In genomic region chr6:156618600-156619205, GRCh38 we compare ENCODE assay signal across 1 cellular context.
TF ChIP-seq lines count a peak whose summit lies in the region.

No MANE protein-coding gene starts in this region.

TF ChIP-seq in HEK293, 187 proteins besides CTCF, POLR2A, EP300 and RAD21 (continued from another document):
- TF ChIP-seq ZSCAN18 (tag by site-specific recombination; IDR thresholded peaks at IDR 0.05) = no peak
- TF ChIP-seq ZBTB20 (tag by site-specific recombination; IDR thresholded peaks at IDR 0.05) = peak; percentile 50; the same call in 1 of the 2 replicates
- TF ChIP-seq PATZ1 (tag by site-specific recombination; IDR thresholded peaks at IDR 0.05) = peak; percentile 68
- peak; percentile 84 for TF ChIP-seq ZSCAN16 (tag by site-specific recombination; IDR thresholded peaks at IDR 0.05)
- no peak for TF ChIP-seq ATF2 (tag by site-specific recombination; IDR thresholded peaks at IDR 0.05; ENCODE audit: low read depth)
- no peak for TF ChIP-seq ZNF626 (tag by site-specific recombination; IDR thresholded peaks at IDR 0.05)
- TF ChIP-seq GLIS2 (tag by site-specific recombination; IDR thresholded peaks at IDR 0.05) = 0 out of 2 replicates have a peak, but pooled peaks have one; percentile 45
- peak; percentile 29; the same call in 1 of the 2 replicates for TF ChIP-seq ZNF449 (tag by site-specific recombination; IDR thresholded peaks at IDR 0.05)
- no peak for TF ChIP-seq KLF9 (tag by site-specific recombination; IDR thresholded peaks at IDR 0.05; ENCODE audit: low read depth)
- TF ChIP-seq INSM2 (tag by site-specific recombination; IDR thresholded peaks at IDR 0.05) = no peak
- TF ChIP-seq ZSCAN4 (tag by site-specific recombination; IDR thresholded peaks at IDR 0.05) = no peak
- 0 out of 2 replicates have a peak, but pooled peaks have one; percentile 29 for TF ChIP-seq ZNF629 (tag by site-specific recombination; IDR thresholded peaks at IDR 0.05)
- no peak for TF ChIP-seq ZNF211 (tag by site-specific recombination; IDR thresholded peaks at IDR 0.05; ENCODE audit: low read depth)
- TF ChIP-seq ZBTB6 (tag by site-specific recombination; IDR thresholded peaks at IDR 0.05) = 0 out of 2 replicates have a peak, but pooled peaks have one; percentile 29
- TF ChIP-seq BCL11B (tag by site-specific recombination; IDR thresholded peaks at IDR 0.05; ENCODE audit: low read depth) = no peak
- TF ChIP-seq ZNF660 (tag by site-specific recombination; IDR thresholded peaks at IDR 0.05) = 0 out of 2 replicates have a peak, but pooled peaks have one; percentile 58
- TF ChIP-seq HOXA7 (CRISPR knock-in tag; IDR thresholded peaks at IDR 0.05; ENCODE audit: borderline replicate concordance) = no peak
- TF ChIP-seq ZBTB11 (tag by site-specific recombination; conservative IDR thresholded peaks at IDR 0.05; ENCODE audit: low read depth) = no peak
- no peak for TF ChIP-seq ZNF174 (tag by site-specific recombination; IDR thresholded peaks at IDR 0.05)
- TF ChIP-seq ZNF362 (tag by site-specific recombination; IDR thresholded peaks at IDR 0.05) = no peak
- TF ChIP-seq ZFP37 (tag by site-specific recombination; IDR thresholded peaks at IDR 0.05) = no peak
- 0 out of 2 replicates have a peak, but pooled peaks have one; percentile 27 for TF ChIP-seq IKZF3 (tag by site-specific recombination; IDR thresholded peaks at IDR 0.05)
- no peak for TF ChIP-seq ZNF792 (tag by site-specific recombination; IDR thresholded peaks at IDR 0.05)
- no peak for TF ChIP-seq ZNF266 (tag by site-specific recombination; IDR thresholded peaks at IDR 0.05; ENCODE audit: low read depth)
- peak; percentile 83 for TF ChIP-seq ZBTB8A (tag by site-specific recombination; IDR thresholded peaks at IDR 0.05)
- TF ChIP-seq ZNF2 (tag by site-specific recombination; IDR thresholded peaks at IDR 0.05) = 0 out of 2 replicates have a peak, but pooled peaks have one; percentile 45
- no peak for TF ChIP-seq BCL11A (tag by site-specific recombination; IDR thresholded peaks at IDR 0.05; ENCODE audit: low read depth)
- TF ChIP-seq GLIS1 (tag by site-specific recombination; IDR thresholded peaks at IDR 0.05) = peak; percentile 83
- TF ChIP-seq ZNF76 (tag by site-specific recombination; IDR thresholded peaks at IDR 0.05; ENCODE audit: borderline replicate concordance, low read depth) = no peak
- TF ChIP-seq ZNF398 (tag by site-specific recombination; IDR thresholded peaks at IDR 0.05) = peak; percentile 65
- TF ChIP-seq ZNF169 (tag by site-specific recombination; IDR thresholded peaks at IDR 0.05) = no peak
- peak; percentile 64 for TF ChIP-seq ZBTB48 (tag by site-specific recombination; IDR thresholded peaks at IDR 0.05)
- TF ChIP-seq TRIM28 (IDR thresholded peaks at IDR 0.05; ENCODE audit: borderline replicate concordance, low read length) = no peak
- no peak for TF ChIP-seq ZBTB7A (tag by site-specific recombination; IDR thresholded peaks at IDR 0.05; ENCODE audit: low read depth)
- TF ChIP-seq ZNF561 (tag by site-specific recombination; IDR thresholded peaks at IDR 0.05; ENCODE audit: borderline replicate concordance) = no peak
- peak; percentile 76 for TF ChIP-seq ZBTB17 (tag by site-specific recombination; IDR thresholded peaks at IDR 0.05)
- TF ChIP-seq ZNF324 (tag by site-specific recombination; IDR thresholded peaks at IDR 0.05) = no peak
- no peak for TF ChIP-seq ZNF391 (tag by site-specific recombination; IDR thresholded peaks at IDR 0.05; ENCODE audit: borderline replicate concordance, low read depth)
